ENCODE assay signal across 8 cellular contexts in the genomic region with DNA sequence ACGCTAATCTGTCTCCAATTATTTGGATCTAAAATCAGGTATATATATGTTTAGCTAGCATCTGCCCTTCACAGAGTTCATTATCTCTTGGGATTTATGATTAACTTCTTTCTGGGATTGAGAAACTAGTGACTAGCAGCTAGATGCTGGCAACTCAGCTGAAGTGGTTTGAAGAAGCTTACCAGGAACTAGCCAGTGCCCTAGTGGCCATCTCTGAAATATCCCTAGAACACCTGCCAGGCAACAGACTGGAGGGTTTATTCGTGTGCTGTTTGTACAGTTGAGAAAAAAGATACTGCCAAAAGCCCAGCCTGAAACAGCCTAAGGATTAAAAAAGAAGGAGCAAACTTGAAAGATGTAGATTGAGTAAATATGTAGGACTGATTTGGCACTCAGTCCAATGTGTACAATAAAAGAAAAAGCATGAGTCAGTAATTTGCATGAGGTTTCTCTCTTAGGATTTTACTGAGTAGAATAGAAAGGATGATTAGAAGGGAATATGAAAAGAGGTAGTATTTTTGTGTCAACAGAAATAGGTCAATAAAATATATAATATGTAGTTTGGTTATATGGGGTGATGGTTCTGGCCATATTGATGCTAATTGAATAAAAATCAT.
DNase-seq lines count a peak whose midpoint lies in the region; ATAC-seq, FAIRE-seq and TF ChIP-seq lines count a peak whose summit lies in the region.

No MANE protein-coding gene starts in this region.

- DNase-seq in BE2C: no peak
- DNase-seq in astrocyte of the hippocampus (ENCODE audit: low read depth, low spot score): peak; percentile 38
- no peak for DNase-seq in pancreas
- DNase-seq in cerebellar cortex (ENCODE audit: low spot score): no peak
- DNase-seq in left cardiac atrium: no peak
- no peak for DNase-seq in CD1c-positive myeloid dendritic cell (ENCODE audit: extremely low spot score)

- H3K4me3 ChIP-seq in BE2C (ENCODE audit: low read depth, low read length) (no peak overlapping the region), pancreas (no peak overlapping the region)

- H3K36me3 ChIP-seq in BE2C (no peaks in the 10 kb centered on the region), pancreas (no peaks in the 10 kb centered on the region)

- peak; percentile 43 for TF ChIP-seq CTCF in BE2C (IDR thresholded peaks at IDR 0.05; ENCODE audit: low read depth, low read length)
- TF ChIP-seq CTCF in pancreas (IDR thresholded peaks at IDR 0.05): peak in 1 of 4 donors; percentile 8

- no peaks in the 10 kb centered on the region for H3K9me3 ChIP-seq in BE2C
- no peaks in the 10 kb centered on the region for H3K9me3 ChIP-seq in pancreas

- no peak for FAIRE-seq in pancreas (lab: Jason Lieb, UNC)

- H3K27me3 ChIP-seq in BE2C (no peaks in the 10 kb centered on the region), pancreas (no peaks in the 10 kb centered on the region)

- intact Hi-C loops in pancreas (cut with DNase I) (no loop called here), left cardiac atrium (cut with DNase I) (no loop called here)

- ATAC-seq in GM19395 (IDR thresholded peaks at IDR 0.05; ENCODE audit: unreplicated experiment): peak; percentile 82
- peak; percentile 83 for ATAC-seq in HG03439 (IDR thresholded peaks at IDR 0.05; ENCODE audit: unreplicated experiment)
- ATAC-seq in pancreas: peak in 3 of 4 donors; percentile 57 to 77 (median 73)
- ATAC-seq in left cardiac atrium: no peak

- WGBS in pancreas, 2 donors: 37 to 40% methylated on average over 2 of the region's 2 CpGs

- no peak overlapping the region for H3K27ac ChIP-seq in pancreas

- H3K4me1 ChIP-seq in BE2C: no peaks in the 10 kb centered on the region
- H3K4me1 ChIP-seq in pancreas: no peaks in the 10 kb centered on the region

Comparison
In these comparisons a context has a peak if more than half of its experiments do, and no peak if none do; other contexts are left out.
1. ATAC-seq: peak in GM19395 (single experiment), HG03439 (single experiment) and pancreas (3 of 4); none in left cardiac atrium (0 of 2).